Comparison of ENCODE assay signal across 19 cellular contexts in the genomic region with DNA sequence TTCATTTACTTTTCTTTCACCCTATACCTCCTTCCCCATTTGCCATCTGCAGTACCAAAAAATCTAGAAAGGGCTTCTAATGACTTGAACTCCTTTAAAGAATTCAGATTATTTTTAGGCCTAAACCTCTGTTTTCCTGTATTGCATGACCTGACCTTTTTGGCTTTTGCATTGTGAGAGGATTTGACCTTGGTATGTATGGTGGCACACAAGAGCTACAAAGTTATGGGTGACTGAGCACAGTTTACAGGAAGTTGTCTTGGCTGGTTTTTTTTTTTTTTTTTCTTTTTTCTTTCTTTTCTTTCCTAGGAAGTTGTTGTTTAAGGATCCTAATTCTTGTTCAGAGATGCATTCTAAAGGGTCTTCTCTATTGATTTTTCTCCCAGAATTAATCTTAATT. TPM values are rescaled to one million over a fixed set of nuclear protein-coding genes. Genes with fewer than 3 reads are reported as not detected.
A peak's percentile ranks its signal among the peaks of the same experiment; 100 is the strongest.
DNase-seq lines count a peak whose midpoint lies in the region; ATAC-seq and FAIRE-seq lines count a peak whose summit lies in the region.
"Had no signal": no experiment of that assay in that cellular context is flagged by ENCODE, and none has a peak within 500 bp of the region (broad histone marks: within the 10 kb centered on the region; RNA-seq: fewer than 3 reads in every experiment).

No MANE protein-coding gene starts in this region.

- no peak for DNase-seq in SK-N-DZ (ENCODE audit: low spot score)
- no peak for DNase-seq in frontal cortex (ENCODE audit: low spot score in 2 of 2)
- no peak for DNase-seq in effector CD8-positive, alpha-beta T cell (lab: John Stamatoyannopoulos, UW)
- DNase-seq: activated CD4-positive, CD25-positive, alpha-beta regulatory T cell treated with anti-CD3 and anti-CD28 coated beads, Interleukin-2, amount 50 U/mL, for 72 hours; brain microvascular endothelial cell; kidney glomerular epithelial cell; NCI-H2029; NCI-H748 treated with DMSO at 0.1 percent for 48 hours; T-cell; uterus had no signal

- ATAC-seq in GM18861 (IDR thresholded peaks at IDR 0.05; ENCODE audit: unreplicated experiment) (peak; percentile 52), GM21381 (IDR thresholded peaks at IDR 0.05; ENCODE audit: unreplicated experiment) (peak; percentile 50), HG03108 (IDR thresholded peaks at IDR 0.05; ENCODE audit: unreplicated experiment) (peak; percentile 70), HG02884 (IDR thresholded peaks at IDR 0.05; ENCODE audit: unreplicated experiment) (no peak)
- ATAC-seq in activated T-helper 17 cell treated with anti-CD3 and anti-CD28 coated beads, Interleukin-2, amount 50 U/mL, for 72 hours (replicated peaks), result peak; percentile 45
- ATAC-seq: T-cell had no signal

- H3K9me3 Mint-ChIP-seq in activated T-helper 17 cell treated with anti-CD3 and anti-CD28 coated beads, Interleukin-2, amount 50 U/mL, for 72 hours, result no peaks in the 10 kb centered on the region
- H3K9me3 Mint-ChIP-seq: activated naive CD4-positive, alpha-beta T cell treated with anti-CD3 and anti-CD28 coated beads, Interleukin-2, amount 50 U/mL, for 72 hours; T-cell had no signal

- peak overlapping the region; percentile 46 for H3K4me3 Mint-ChIP-seq in activated T-helper 17 cell treated with anti-CD3 and anti-CD28 coated beads, Interleukin-2, amount 50 U/mL, for 72 hours
- H3K4me3 Mint-ChIP-seq: T-cell had no signal

- H3K4me1 Mint-ChIP-seq in activated T-helper 17 cell treated with anti-CD3 and anti-CD28 coated beads, Interleukin-2, amount 50 U/mL, for 72 hours, result no peaks in the 10 kb centered on the region

- H3K27ac Mint-ChIP-seq in activated T-helper 17 cell treated with anti-CD3 and anti-CD28 coated beads, Interleukin-2, amount 50 U/mL, for 72 hours, result peak overlapping the region; percentile 66
- H3K27ac Mint-ChIP-seq: T-cell had no signal

- no peaks in the 10 kb centered on the region for H3K27me3 Mint-ChIP-seq in activated T-helper 17 cell treated with anti-CD3 and anti-CD28 coated beads, Interleukin-2, amount 50 U/mL, for 72 hours

- FAIRE-seq in frontal cortex (lab: Jason Lieb, UNC), result no peak
- FAIRE-seq: H1, RCC 7860 had no signal

- H3K36me3 Mint-ChIP-seq in activated T-helper 17 cell treated with anti-CD3 and anti-CD28 coated beads, Interleukin-2, amount 50 U/mL, for 72 hours (ENCODE audit: low read depth), result no peaks in the 10 kb centered on the region
- H3K36me3 Mint-ChIP-seq: activated naive CD4-positive, alpha-beta T cell treated with anti-CD3 and anti-CD28 coated beads, Interleukin-2, amount 50 U/mL, for 72 hours; T-cell had no signal

RNA-seq across cellular contexts. Expression of a gene that starts 32.0 kb away (rescaled TPM):
- total RNA-seq in activated T-helper 17 cell treated with anti-CD3 and anti-CD28 coated beads, Interleukin-2, amount 50 U/mL, for 72 hours, result 1 to 10 TPM; 4.4 to 5.9 TPM
- polyA plus RNA-seq in SK-N-DZ (2014; cell fraction: cytosol; rRNA removed), result 0.28 and 1.7 TPM in 2 replicates
- 0.37 and 0.51 TPM in 2 replicates for polyA plus RNA-seq in SK-N-DZ (2014; cell fraction: nucleus; rRNA removed)
- 4.5 TPM for total RNA-seq in frontal cortex
- total RNA-seq: MCF 10A had no signal
